ENCODE assay signal across 18 cellular contexts in the genomic region with DNA sequence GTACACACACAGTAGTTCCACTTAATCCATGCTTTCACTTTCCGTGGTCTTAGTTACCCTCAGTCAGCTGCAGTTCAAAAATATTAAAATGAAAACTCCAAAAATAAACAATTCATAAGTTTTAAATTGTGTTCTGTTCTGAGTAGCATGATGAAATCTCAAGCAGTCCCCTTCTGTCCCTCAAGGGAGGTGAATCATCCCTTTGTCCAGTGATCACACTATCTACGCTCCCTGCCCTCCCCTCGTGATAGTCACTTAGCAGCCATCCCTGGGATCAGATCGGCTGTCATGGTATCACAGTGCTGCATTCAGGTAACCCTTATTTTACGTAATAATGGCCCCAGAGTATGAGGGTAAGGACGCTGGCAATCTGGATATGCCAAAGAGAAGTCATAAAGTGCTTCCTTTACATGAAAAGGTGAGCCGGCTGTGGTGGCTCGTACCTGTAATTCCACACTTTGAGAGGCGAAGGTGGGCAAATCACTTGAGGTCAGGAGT. TPM values are rescaled to one million over a fixed set of nuclear protein-coding genes. Genes with fewer than 3 reads are reported as not detected.
DNase-seq lines count a peak whose midpoint lies in the region; ATAC-seq, FAIRE-seq and TF ChIP-seq lines count a peak whose summit lies in the region.
"Had no signal": no experiment of that assay in that cellular context is flagged by ENCODE, and none has a peak within 500 bp of the region (broad histone marks: within the 10 kb centered on the region; RNA-seq: fewer than 3 reads in every experiment).

No MANE protein-coding gene starts in this region.

- H2BK5ac ChIP-seq in H1 (ENCODE audit: low read depth, low read length) = no peak overlapping the region

- no peak overlapping the region for H3K4me3 Mint-ChIP-seq in CD14-positive monocyte
- H3K4me3 Mint-ChIP-seq: T-helper 17 cell had no signal

- H4K8ac ChIP-seq in H1 (ENCODE audit: extremely low read depth, insufficient read depth, low read length) = no peak overlapping the region; the same call in 1 of the 2 replicates

- no peak overlapping the region for H3K56ac ChIP-seq in H1 (replicated peaks; ENCODE audit: insufficient read length, low read depth, low read length)

- no peak overlapping the region for H4K5ac ChIP-seq in H1 (ENCODE audit: insufficient read length, low read depth, low read length)

- peak overlapping the region in 1 of 7 donors; percentile 43 for H3K27ac Mint-ChIP-seq in CD14-positive monocyte
- H3K27ac Mint-ChIP-seq: T-helper 17 cell had no signal

- H3K27ac ChIP-seq in H1 (ENCODE audit: low read depth, low read length) (no peak overlapping the region), osteoblast (ENCODE audit: low read depth, low read length) (no peak overlapping the region), prostate gland (no peak overlapping the region)
- H3K27ac ChIP-seq: C4-2B had no signal

- no peak overlapping the region for H3K18ac ChIP-seq in H1 (ENCODE audit: extremely low read depth, low read length)

- H4K20me1 ChIP-seq in H1 (replicated peaks in 1 of 2; ENCODE audit: control insufficient read depth in 1 of 2, insufficient read depth in 2 of 2, low read length in 2 of 2) (no peaks in the 10 kb centered on the region), osteoblast (ENCODE audit: insufficient read depth, low read length) (no peaks in the 10 kb centered on the region)

- H3K4me2 ChIP-seq in H1 (ENCODE audit: insufficient read depth in 1 of 2, low read depth in 2 of 2, low read length in 2 of 2) (0 out of 4 replicates have a peak overlapping the region, but pooled peaks of 1 of the 2 experiments have one; percentile 24), osteoblast (ENCODE audit: insufficient read depth, low read length) (peak overlapping the region; percentile 20)

- POLR2A ChIA-PET in H1 (lab: Charles Lee; ENCODE audit: partially characterized antibody) = no interaction called here

- H3K9ac ChIP-seq in H1 (replicated peaks in 1 of 4; ENCODE audit: extremely low read depth in 1 of 4, low read depth in 3 of 4, low read length in 3 of 4) = peak overlapping the region in 1 of 4 experiments; percentile 10; a peak in 1 of 7 replicates

- FAIRE-seq in H1 (lab: Jason Lieb, UNC) = no peak
- FAIRE-seq: bronchial epithelial cell, endothelial cell of umbilical vein had no signal

- intact Hi-C loops in CD14-positive monocyte (cut with micrococcal nuclease) (loop anchor here (10.0 kb wide), 3 partner anchors 49 to 99 kb away; no protein-coding TSS in a partner anchor), prostate gland (cut with DNase I) (no loop called here)

- H3K4me1 ChIP-seq in H1 (replicated peaks in 1 of 4; ENCODE audit: control insufficient read depth in 3 of 4, insufficient read depth in 4 of 4, low read length in 3 of 4) (peaks cover 0 to 5% (median 2%) of the 10 kb centered on the region in 4 experiments; a peak in 4 of 7 replicates), osteoblast (ENCODE audit: insufficient read depth, low read length) (peaks cover 9% of the 10 kb centered on the region), prostate gland (replicated peaks) (no peaks in the 10 kb centered on the region)

- ATAC-seq in GM18498 (IDR thresholded peaks at IDR 0.05; ENCODE audit: unreplicated experiment) = no peak
- ATAC-seq: PC-3, T-helper 17 cell had no signal

- no peak for TF ChIP-seq RAD21 in H1 (IDR thresholded peaks at IDR 0.05 in 1 of 2, conservative IDR thresholded peaks at IDR 0.05 in 1 of 2; ENCODE audit: low read depth in 2 of 2, low read length in 2 of 2)

- H3K9me3 Mint-ChIP-seq in CD14-positive monocyte = no peaks in the 10 kb centered on the region

- H3K14ac ChIP-seq in H1 (ENCODE audit: insufficient read length) = no peak overlapping the region

- no peak overlapping the region for H3K23ac ChIP-seq in H1 (ENCODE audit: insufficient read length)

- TF ChIP-seq EP300 in H1 (IDR thresholded peaks at IDR 0.05; ENCODE audit: borderline replicate concordance in 1 of 2, low read depth in 2 of 2, low read length in 2 of 2) = no peak

- H3K79me2 ChIP-seq in H1 (ENCODE audit: control insufficient read depth in 1 of 2, insufficient read depth in 2 of 2, low read length in 2 of 2) (no peaks in the 10 kb centered on the region), osteoblast (ENCODE audit: insufficient read depth, low read length) (peaks cover 5% of the 10 kb centered on the region)

- H3K4me1 Mint-ChIP-seq in CD14-positive monocyte = peaks cover 21% of the 10 kb centered on the region

- no peak for TF ChIP-seq CTCF in CD14-positive monocyte (IDR thresholded peaks at IDR 0.05)
- no peak for TF ChIP-seq CTCF in H1 (IDR thresholded peaks at IDR 0.05; ENCODE audit: control extremely low read depth in 1 of 3, insufficient read depth in 1 of 3, low read depth in 1 of 3, low read length in 3 of 3)
- TF ChIP-seq CTCF in osteoblast (IDR thresholded peaks at IDR 0.05; ENCODE audit: extremely low read depth, low read depth, low read length) = no peak
- no peak for TF ChIP-seq CTCF in prostate gland (IDR thresholded peaks at IDR 0.05)

- H3K4me3 ChIP-seq in H1 (ENCODE audit: extremely low read depth in 1 of 4, insufficient read depth in 2 of 4, low read depth in 3 of 4, low read length in 4 of 4) (no peak overlapping the region), osteoblast (ENCODE audit: insufficient read depth, low read length) (no peak overlapping the region), prostate gland (no peak overlapping the region)

- H3K4ac ChIP-seq in H1 (replicated peaks; ENCODE audit: insufficient read length, low read depth, low read length) = peak overlapping the region; percentile 38

- H2BK15ac ChIP-seq in H1 (ENCODE audit: low read length) = no peak overlapping the region

- no peaks in the 10 kb centered on the region for H3K27me3 ChIP-seq in H1 (replicated peaks in 1 of 4; ENCODE audit: control insufficient read depth in 3 of 4, extremely low read depth in 1 of 4, insufficient read depth in 3 of 4, low read length in 3 of 4)
- H3K27me3 ChIP-seq in osteoblast (ENCODE audit: insufficient read depth, low read length) = no peaks in the 10 kb centered on the region
- no peaks in the 10 kb centered on the region for H3K27me3 ChIP-seq in prostate gland (replicated peaks; ENCODE audit: insufficient read depth)

- no peak overlapping the region for H4K91ac ChIP-seq in H1 (replicated peaks; ENCODE audit: insufficient read length, low read length)

- peak overlapping the region; percentile 68; the same call in 1 of the 2 replicates for H2BK12ac ChIP-seq in H1 (ENCODE audit: low read depth, low read length)

- H2BK20ac ChIP-seq in H1 (ENCODE audit: low read length) = no peak overlapping the region

- H2AK5ac ChIP-seq in H1 (ENCODE audit: low read depth, low read length) = peak overlapping the region; percentile 44; the same call in 1 of the 2 replicates

- H3K79me1 ChIP-seq in H1 (ENCODE audit: low read depth, low read length) = no peaks in the 10 kb centered on the region

- H3K36me3 ChIP-seq in H1 (ENCODE audit: control insufficient read depth in 2 of 4, insufficient read depth in 4 of 4, low read length in 3 of 4) (no peaks in the 10 kb centered on the region), osteoblast (ENCODE audit: insufficient read depth, low read length) (no peaks in the 10 kb centered on the region), prostate gland (no peaks in the 10 kb centered on the region)

- H3K23me2 ChIP-seq in H1 (ENCODE audit: low read depth, low read length) = no peaks in the 10 kb centered on the region; the same call in 1 of the 2 replicates

- no peak overlapping the region for H2BK120ac ChIP-seq in H1 (replicated peaks; ENCODE audit: low read depth, low read length)

- H2AFZ ChIP-seq in H1 (ENCODE audit: low read length) (no peak overlapping the region), osteoblast (ENCODE audit: low read length) (no peak overlapping the region)

- CTCF ChIA-PET in H1 (lab: Charles Lee; ENCODE audit: partially characterized antibody) = interaction anchor here (1.2 kb wide), 1 partner anchor 14 kb away, joined by 4 read pairs; no protein-coding TSS in a partner anchor

- no peaks in the 10 kb centered on the region for H3K9me3 ChIP-seq in H1 (ENCODE audit: insufficient read depth in 2 of 2, low read depth in 1 of 2, low read length in 1 of 2)
- H3K9me3 ChIP-seq in osteoblast (ENCODE audit: low read depth, low read length) = no peaks in the 10 kb centered on the region
- H3K9me3 ChIP-seq in prostate gland = no peaks in the 10 kb centered on the region

- H3K27me3 Mint-ChIP-seq in CD14-positive monocyte (ENCODE audit: low read depth in 3 of 3) = no peaks in the 10 kb centered on the region
- H3K27me3 Mint-ChIP-seq: T-helper 17 cell had no signal

- no peaks in the 10 kb centered on the region for H3K36me3 Mint-ChIP-seq in CD14-positive monocyte

- WGBS in H1 (ENCODE audit: extremely low coverage in 1 of 2, insufficient coverage in 1 of 2, insufficient read length in 1 of 2, insufficient replicate concordance in 2 of 2, low coverage in 1 of 2, low lambda C conversion rate in 2 of 2, missing lambda C conversion rate in 1 of 2), 2 experiments = 71% methylated on average over 9 of the region's 9 CpGs; no CpG with 5 or more reads in 1 of the 2 experiments
- 84% methylated on average over 9 of the region's 9 CpGs for WGBS in prostate gland

- no peak for TF ChIP-seq POLR2A in H1 (IDR thresholded peaks at IDR 0.05; ENCODE audit: control extremely low read depth in 1 of 2, low read depth in 2 of 2, low read length in 2 of 2)
- no peak for TF ChIP-seq POLR2A in prostate gland (IDR thresholded peaks at IDR 0.05)

- DNase-seq in CD14-positive monocyte (ENCODE audit: low spot score) = peak; percentile 46
- peak; percentile 70 for DNase-seq in LHCN-M2 (ENCODE audit: low read depth)
- no peak for DNase-seq in H1 (ENCODE audit: low read depth in 1 of 2, low spot score in 2 of 2)
- peak; percentile 72 for DNase-seq in osteoblast (ENCODE audit: insufficient read length, low spot score, missing footprints)
- no peak for DNase-seq in germinal center (ENCODE audit: low spot score)
- DNase-seq in NCI-H2029 (lab: John Stamatoyannopoulos, UW) = no peak
- no peak for DNase-seq in prostate gland (ENCODE audit: low spot score)
- DNase-seq: activated CD4-positive, alpha-beta T cell treated with anti-CD3 and anti-CD28 coated beads, Interleukin-2, amount 50 U/mL, for 48 hours; activated gamma-delta T cell treated with Interleukin-2 at 50 U/mL for 16 hours; NCI-H226; PC-3; stimulated activated CD4-positive, alpha-beta T cell treated with anti-CD3 and anti-CD28 coated beads, Interleukin-4, amount 100 ng/mL, for 1 hour; stimulated activated naive CD4-positive, alpha-beta T cell treated with Interleukin-2 at 50 U/mL for 16 hours; T-helper 17 cell had no signal

RNA-seq across cellular contexts. Expression of a gene that starts 5.8 kb away (rescaled TPM):
- 100 to 1,000 TPM; 111 to 163 TPM for polyA plus RNA-seq in CD14-positive monocyte
- total RNA-seq in LHCN-M2 (2014; rRNA removed) = 547 and 585 TPM in 2 replicates
- 869 TPM for polyA plus RNA-seq in LHCN-M2 (2012)
- 240 and 242 TPM in 2 replicates for total RNA-seq in H1 (2021; fragmentation: NEBNext Ultra II Directional; extraction: Animal tissue kit (Norgen Biotek cat#: 25700))
- polyA plus RNA-seq in H1 (2011; rRNA removed) = 113 and 179 TPM in 2 replicates
- polyA plus RNA-seq in H1 (2011; cell fraction: cytosol; rRNA removed) = 181 TPM
- 68.6 TPM for polyA plus RNA-seq in H1 (2011; cell fraction: nucleus; rRNA removed)
- polyA plus RNA-seq in H1 (2012, experiment 1 of 2) = 159 to 285 TPM (median 199 TPM) in 4 replicates
- 93.2 TPM for polyA plus RNA-seq in H1 (2012, experiment 2 of 2)
- 447 TPM for polyA plus RNA-seq in H1 (2013, experiment 1 of 2)
- 509 TPM for polyA plus RNA-seq in H1 (2013, experiment 2 of 2)
- polyA minus RNA-seq in H1 (2011; rRNA and poly(A)+ RNA removed) = 157 and 171 TPM in 2 replicates
- 108 TPM for polyA minus RNA-seq in H1 (2011; cell fraction: cytosol; rRNA and poly(A)+ RNA removed)
- 128 TPM for polyA minus RNA-seq in H1 (2011; cell fraction: nucleus; rRNA and poly(A)+ RNA removed)
- total RNA-seq in osteoblast = 316 and 355 TPM in 2 replicates
- 100 to 1,000 TPM; 190 to 249 TPM for total RNA-seq in prostate gland

Comparison
In these comparisons a context has a peak if more than half of its experiments do, and no peak if none do; other contexts are left out.
1. DNase-seq: peak in CD14-positive monocyte (single experiment), LHCN-M2 (single experiment) and osteoblast (single experiment); none in H1 (0 of 2), germinal center (single experiment), NCI-H2029 (single experiment) and prostate gland (single experiment).